23 cellular contexts compared by ENCODE assay signal in the genomic region with DNA sequence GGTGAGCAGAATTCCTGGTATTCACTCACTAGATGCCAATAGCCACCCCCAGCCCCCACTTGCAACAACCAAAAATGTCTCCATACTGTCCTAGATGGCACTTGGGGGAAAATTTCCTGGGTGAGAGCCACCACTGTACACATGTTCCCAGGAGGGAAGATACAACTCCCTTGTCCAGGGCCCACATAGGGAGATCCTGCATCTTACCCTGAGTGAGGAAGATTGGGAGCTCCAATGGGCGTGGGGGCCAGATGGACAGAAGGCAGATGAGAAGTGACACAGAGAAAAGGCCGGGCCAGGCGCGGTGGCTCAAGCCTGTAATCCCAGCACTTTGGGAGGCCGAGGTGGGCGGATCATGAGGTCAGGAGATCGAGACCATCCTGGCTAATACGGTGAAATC.
"Had no signal": no experiment of that assay in that cellular context is flagged by ENCODE, and none has a peak within 500 bp of the region (broad histone marks: within the 10 kb centered on the region; RNA-seq: fewer than 3 reads in every experiment).

No MANE protein-coding gene starts in this region.

- H3K4me3 ChIP-seq: adrenal gland, breast epithelium, MG63, Peyer's patch, SJSA1 had no signal

- H3K9me3 Mint-ChIP-seq: activated naive CD8-positive, alpha-beta T cell treated with anti-CD3 and anti-CD28 coated beads, Interleukin-2, amount 10 ng/mL, durations not matched to agents 7 days and 5 days had no signal

- H3K4me3 Mint-ChIP-seq: activated CD8-positive, alpha-beta T cell treated with anti-CD3 and anti-CD28 coated beads, Interleukin-2, amount 10 ng/mL, durations not matched to agents 7 days and 5 days; activated naive CD8-positive, alpha-beta T cell treated with anti-CD3 and anti-CD28 coated beads, Interleukin-2, amount 10 ng/mL, durations not matched to agents 7 days and 5 days had no signal

- ATAC-seq: activated CD4-positive, CD25-positive, alpha-beta regulatory T cell treated with anti-CD3 and anti-CD28 coated beads, Interleukin-2, amount 50 U/mL, for 24 hours; activated CD8-positive, alpha-beta T cell treated with anti-CD3 and anti-CD28 coated beads, Interleukin-2, amount 10 ng/mL, durations not matched to agents 7 days and 5 days; SK-N-SH treated with all-trans-retinoic acid at 6 μM for 48 hours had no signal

- H3K4me1 ChIP-seq: adrenal gland, breast epithelium, Peyer's patch, SJSA1 had no signal

- H3K36me3 ChIP-seq: adrenal gland, breast epithelium, MG63, Peyer's patch, SJSA1 had no signal

- DNase-seq: activated CD4-positive, alpha-beta T cell treated with anti-CD3 and anti-CD28 coated beads for 4 hours; activated CD8-positive, alpha-beta memory T cell treated with anti-CD3 and anti-CD28 coated beads, Interleukin-2, amount 50 U/mL, for 48 hours; activated CD8-positive, alpha-beta T cell treated with anti-CD3 and anti-CD28 coated beads, Interleukin-2, amount 10 ng/mL, durations not matched to agents 7 days and 5 days; activated effector memory CD4-positive, alpha-beta T cell treated with anti-CD3 and anti-CD28 coated beads, Interleukin-2, amount 50 U/mL, for 16 hours; activated naive CD4-positive, alpha-beta T cell treated with anti-CD3 and anti-CD28 coated beads, Interleukin-2, amount 50 U/mL, for 16 hours; activated naive CD8-positive, alpha-beta T cell treated with anti-CD3 and anti-CD28 coated beads, Interleukin-2, amount 10 ng/mL, durations not matched to agents 7 days and 5 days; activated T-cell treated with anti-CD3 and anti-CD28 coated beads, Interleukin-2, amount 50 U/mL, for 1 hour; adrenal gland; anterior cingulate cortex; MG63; NCI-H1105; NCI-H1436; NCI-H187; NCI-H2081; NCI-H446; NCI-H524; Peyer's patch; SHP77; SW 1271 had no signal

- H3K36me3 Mint-ChIP-seq: activated naive CD8-positive, alpha-beta T cell treated with anti-CD3 and anti-CD28 coated beads, Interleukin-2, amount 10 ng/mL, durations not matched to agents 7 days and 5 days had no signal

- H3K4me1 Mint-ChIP-seq: activated naive CD8-positive, alpha-beta T cell treated with anti-CD3 and anti-CD28 coated beads, Interleukin-2, amount 10 ng/mL, durations not matched to agents 7 days and 5 days had no signal

- H3K9me3 ChIP-seq: adrenal gland, breast epithelium, MG63, Peyer's patch, SJSA1 had no signal

- H3K27ac Mint-ChIP-seq: activated CD8-positive, alpha-beta T cell treated with anti-CD3 and anti-CD28 coated beads, Interleukin-2, amount 10 ng/mL, durations not matched to agents 7 days and 5 days; activated naive CD8-positive, alpha-beta T cell treated with anti-CD3 and anti-CD28 coated beads, Interleukin-2, amount 10 ng/mL, durations not matched to agents 7 days and 5 days had no signal

- H3K27ac ChIP-seq: adrenal gland, breast epithelium, Peyer's patch, SJSA1 had no signal

- H3K27me3 Mint-ChIP-seq: activated naive CD8-positive, alpha-beta T cell treated with anti-CD3 and anti-CD28 coated beads, Interleukin-2, amount 10 ng/mL, durations not matched to agents 7 days and 5 days had no signal

- H3K27me3 ChIP-seq: adrenal gland, breast epithelium, MG63, Peyer's patch, SJSA1 had no signal
